Comparison of ENCODE assay signal across 15 cellular contexts in the genomic region with DNA sequence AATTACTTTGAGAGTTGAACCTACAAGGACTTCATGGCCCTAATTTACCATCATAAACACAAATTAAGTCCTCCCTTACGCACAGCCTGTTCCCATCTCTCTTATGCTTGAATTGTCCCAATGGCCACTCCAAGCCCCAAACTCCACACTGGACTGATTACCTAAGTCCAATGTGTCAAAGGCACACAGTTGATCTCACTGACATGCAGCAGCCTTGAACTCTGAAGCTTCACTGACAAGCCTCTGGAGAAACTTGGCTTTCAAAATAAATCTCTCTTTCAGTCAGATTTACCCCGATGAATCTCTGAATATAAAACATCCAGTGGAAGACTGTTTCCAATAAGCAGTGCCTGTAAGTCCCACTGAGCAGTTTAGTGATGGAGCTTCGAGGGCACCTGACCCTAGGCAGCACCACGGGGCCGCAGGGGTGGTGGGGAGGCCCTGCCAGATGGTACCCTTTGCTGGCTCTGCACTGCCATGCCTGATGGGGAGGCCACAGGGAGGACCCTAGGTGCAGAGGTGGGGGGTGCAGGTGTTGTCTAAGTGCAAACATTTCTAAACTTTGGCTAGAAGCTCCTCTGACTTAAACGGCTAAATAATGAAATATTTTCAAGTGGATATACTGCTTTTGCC. TPM values are rescaled to one million over a fixed set of nuclear protein-coding genes. Genes with fewer than 3 reads are reported as not detected.
DNase-seq lines count a peak whose midpoint lies in the region; ATAC-seq and TF ChIP-seq lines count a peak whose summit lies in the region.
"Had no signal": no experiment of that assay in that cellular context is flagged by ENCODE, and none has a peak within 500 bp of the region (broad histone marks: within the 10 kb centered on the region; RNA-seq: fewer than 3 reads in every experiment).

No MANE protein-coding gene starts in this region.

- H3K27ac ChIP-seq in hepatocyte = no peak overlapping the region
- H3K27ac ChIP-seq in liver (ENCODE audit: low read depth in 1 of 2, low read length in 2 of 2) = peak overlapping the region; percentile 95 to 98

- POLR2A ChIA-PET in naive thymus-derived CD8-positive, alpha-beta T cell (lab: Charles Lee) = no interaction called here

- H3K4me1 Mint-ChIP-seq in activated CD8-positive, alpha-beta memory T cell treated with anti-CD3 and anti-CD28 coated beads, Interleukin-2, amount 10 ng/mL, durations not matched to agents 7 days and 5 days = no peaks in the 10 kb centered on the region
- peaks cover 0 to 10% (median 3%) of the 10 kb centered on the region in 4 donors for H3K4me1 Mint-ChIP-seq in naive thymus-derived CD8-positive, alpha-beta T cell

- H3K4me3 ChIP-seq in hepatocyte (no peak overlapping the region), liver (ENCODE audit: low read depth in 1 of 3, low read length in 3 of 3) (no peak overlapping the region)
- H3K4me3 ChIP-seq: GM23338 had no signal

- H3K27ac Mint-ChIP-seq in activated CD8-positive, alpha-beta memory T cell treated with anti-CD3 and anti-CD28 coated beads, Interleukin-2, amount 10 ng/mL, durations not matched to agents 7 days and 5 days = no peak overlapping the region
- no peak overlapping the region for H3K27ac Mint-ChIP-seq in naive thymus-derived CD8-positive, alpha-beta T cell
- H3K27ac Mint-ChIP-seq: CD4-positive, alpha-beta T cell; GM23338 had no signal

- H3K9me3 ChIP-seq in hepatocyte (ENCODE audit: low read depth) (no peaks in the 10 kb centered on the region), liver (ENCODE audit: control insufficient read depth in 4 of 4, low read length in 3 of 4) (peaks cover 0 to 5% (median under 1%) of the 10 kb centered on the region in 4 donors)
- H3K9me3 ChIP-seq: BE2C had no signal

- H3K27me3 Mint-ChIP-seq in activated CD8-positive, alpha-beta memory T cell treated with anti-CD3 and anti-CD28 coated beads, Interleukin-2, amount 10 ng/mL, durations not matched to agents 7 days and 5 days = peaks cover 29% of the 10 kb centered on the region
- peaks cover 3 to 17% (median 10%) of the 10 kb centered on the region in 5 donors for H3K27me3 Mint-ChIP-seq in naive thymus-derived CD8-positive, alpha-beta T cell

- H4K20me1 ChIP-seq in hepatocyte (ENCODE audit: insufficient read depth, poor library complexity, severe bottlenecking) = no peaks in the 10 kb centered on the region

- peak; percentile 42 to 54 for TF ChIP-seq RAD21 in liver (IDR thresholded peaks at IDR 0.05)

- no peaks in the 10 kb centered on the region for H3K9me2 ChIP-seq in hepatocyte (replicated peaks; ENCODE audit: insufficient read depth)

- CTCF ChIA-PET in activated CD8-positive, alpha-beta memory T cell treated with anti-CD3 and anti-CD28 coated beads, Interleukin-2, amount 10 ng/mL, durations not matched to agents 7 days and 5 days (lab: Charles Lee) = no interaction called here

- peak overlapping the region; percentile 32 to 71 for H3K9ac ChIP-seq in liver (ENCODE audit: low read depth in 1 of 2, low read length in 2 of 2)

- no peaks in the 10 kb centered on the region for H3K9me3 Mint-ChIP-seq in activated CD8-positive, alpha-beta memory T cell treated with anti-CD3 and anti-CD28 coated beads, Interleukin-2, amount 10 ng/mL, durations not matched to agents 7 days and 5 days (ENCODE audit: low read depth)
- peaks cover 5 to 28% (median 16%) of the 10 kb centered on the region in 9 donors for H3K9me3 Mint-ChIP-seq in naive thymus-derived CD8-positive, alpha-beta T cell
- H3K9me3 Mint-ChIP-seq: GM23338 had no signal

- peak; percentile 31 for DNase-seq in activated CD8-positive, alpha-beta memory T cell treated with anti-CD3 and anti-CD28 coated beads, Interleukin-2, amount 10 ng/mL, durations not matched to agents 7 days and 5 days
- no peak for DNase-seq in activated CD8-positive, alpha-beta memory T cell treated with anti-CD3 and anti-CD28 coated beads, Interleukin-2, amount 50 U/mL, for 48 hours
- DNase-seq in hepatocyte (ENCODE audit: low spot score) (peak; percentile 2), NCI-H1105 treated with DMSO at 0.1 percent for 48 hours (lab: John Stamatoyannopoulos, UW) (no peak), hypothalamus (lab: John Stamatoyannopoulos, UW) (no peak)
- no peak for DNase-seq in naive thymus-derived CD8-positive, alpha-beta T cell
- DNase-seq: BE2C; C1 segment of cervical spinal cord; Caco-2; CD4-positive, alpha-beta T cell; DMS79; GDM1; HCEC 1CT had no signal

- no peaks in the 10 kb centered on the region for H3K36me3 Mint-ChIP-seq in activated CD8-positive, alpha-beta memory T cell treated with anti-CD3 and anti-CD28 coated beads, Interleukin-2, amount 10 ng/mL, durations not matched to agents 7 days and 5 days
- H3K36me3 Mint-ChIP-seq in naive thymus-derived CD8-positive, alpha-beta T cell = peaks cover 0 to 7% (median 7%) of the 10 kb centered on the region in 3 donors

- H3K4me2 ChIP-seq in hepatocyte = no peak overlapping the region
- H3K4me2 ChIP-seq: GM23338 had no signal

- no peak for ATAC-seq in activated CD8-positive, alpha-beta memory T cell treated with anti-CD3 and anti-CD28 coated beads, Interleukin-2, amount 10 ng/mL, durations not matched to agents 7 days and 5 days
- no peak for ATAC-seq in naive thymus-derived CD8-positive, alpha-beta T cell
- ATAC-seq: GM23338 had no signal

- no peaks in the 10 kb centered on the region for H3K79me2 ChIP-seq in hepatocyte

- H3K4me3 Mint-ChIP-seq in activated CD8-positive, alpha-beta memory T cell treated with anti-CD3 and anti-CD28 coated beads, Interleukin-2, amount 10 ng/mL, durations not matched to agents 7 days and 5 days = no peak overlapping the region
- no peak overlapping the region for H3K4me3 Mint-ChIP-seq in naive thymus-derived CD8-positive, alpha-beta T cell
- H3K4me3 Mint-ChIP-seq: CD4-positive, alpha-beta T cell; GM23338 had no signal

- H3K27me3 ChIP-seq in hepatocyte = no peaks in the 10 kb centered on the region
- no peaks in the 10 kb centered on the region for H3K27me3 ChIP-seq in liver (ENCODE audit: control insufficient read depth in 4 of 4, insufficient read depth in 4 of 4, low read length in 3 of 4)

- H3K4me1 ChIP-seq in hepatocyte (ENCODE audit: insufficient read depth) (peaks cover 5% of the 10 kb centered on the region), liver (ENCODE audit: control insufficient read depth in 4 of 4, insufficient read depth in 4 of 4, low read length in 3 of 4) (peaks cover 4 to 29% (median 26%) of the 10 kb centered on the region in 4 donors)
- H3K4me1 ChIP-seq: BE2C had no signal

- WGBS in hepatocyte (ENCODE audit: low lambda C conversion rate, missing lambda C conversion rate) = 88% methylated on average over 6 of the region's 6 CpGs
- 41% methylated on average over 6 of the region's 6 CpGs for WGBS in liver

- H2AFZ ChIP-seq in hepatocyte = no peak overlapping the region
- H2AFZ ChIP-seq: GM23338 had no signal

- TF ChIP-seq CTCF in hepatocyte (IDR thresholded peaks at IDR 0.05; ENCODE audit: poor library complexity) (no peak), liver (IDR thresholded peaks at IDR 0.05; ENCODE audit: low read depth, low read length, missing input control) (no peak)

- no peaks in the 10 kb centered on the region for H3K36me3 ChIP-seq in hepatocyte (replicated peaks; ENCODE audit: insufficient read depth, low read depth)
- H3K36me3 ChIP-seq in liver (ENCODE audit: control insufficient read depth in 4 of 4, insufficient read depth in 3 of 4, low read depth in 1 of 4, low read length in 3 of 4) = peaks cover 0 to 10% (median 0%) of the 10 kb centered on the region in 4 donors
- H3K36me3 ChIP-seq: BE2C had no signal

TF ChIP-seq in liver, 16 proteins besides CTCF, POLR2A, EP300 and RAD21 (continues in another document):
- TF ChIP-seq, protein P1, sequence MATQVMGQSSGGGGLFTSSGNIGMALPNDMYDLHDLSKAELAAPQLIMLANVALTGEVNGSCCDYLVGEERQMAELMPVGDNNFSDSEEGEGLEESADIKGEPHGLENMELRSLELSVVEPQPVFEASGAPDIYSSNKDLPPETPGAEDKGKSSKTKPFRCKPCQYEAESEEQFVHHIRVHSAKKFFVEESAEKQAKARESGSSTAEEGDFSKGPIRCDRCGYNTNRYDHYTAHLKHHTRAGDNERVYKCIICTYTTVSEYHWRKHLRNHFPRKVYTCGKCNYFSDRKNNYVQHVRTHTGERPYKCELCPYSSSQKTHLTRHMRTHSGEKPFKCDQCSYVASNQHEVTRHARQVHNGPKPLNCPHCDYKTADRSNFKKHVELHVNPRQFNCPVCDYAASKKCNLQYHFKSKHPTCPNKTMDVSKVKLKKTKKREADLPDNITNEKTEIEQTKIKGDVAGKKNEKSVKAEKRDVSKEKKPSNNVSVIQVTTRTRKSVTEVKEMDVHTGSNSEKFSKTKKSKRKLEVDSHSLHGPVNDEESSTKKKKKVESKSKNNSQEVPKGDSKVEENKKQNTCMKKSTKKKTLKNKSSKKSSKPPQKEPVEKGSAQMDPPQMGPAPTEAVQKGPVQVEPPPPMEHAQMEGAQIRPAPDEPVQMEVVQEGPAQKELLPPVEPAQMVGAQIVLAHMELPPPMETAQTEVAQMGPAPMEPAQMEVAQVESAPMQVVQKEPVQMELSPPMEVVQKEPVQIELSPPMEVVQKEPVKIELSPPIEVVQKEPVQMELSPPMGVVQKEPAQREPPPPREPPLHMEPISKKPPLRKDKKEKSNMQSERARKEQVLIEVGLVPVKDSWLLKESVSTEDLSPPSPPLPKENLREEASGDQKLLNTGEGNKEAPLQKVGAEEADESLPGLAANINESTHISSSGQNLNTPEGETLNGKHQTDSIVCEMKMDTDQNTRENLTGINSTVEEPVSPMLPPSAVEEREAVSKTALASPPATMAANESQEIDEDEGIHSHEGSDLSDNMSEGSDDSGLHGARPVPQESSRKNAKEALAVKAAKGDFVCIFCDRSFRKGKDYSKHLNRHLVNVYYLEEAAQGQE (IDR thresholded peaks at IDR 0.05) = peak; percentile 82
- TF ChIP-seq HNF4A (conservative IDR thresholded peaks at IDR 0.05) (peak; percentile 99), GABPA (IDR thresholded peaks at IDR 0.05 in 1 of 2, conservative IDR thresholded peaks at IDR 0.05 in 1 of 2) (no peak), SP1 (IDR thresholded peaks at IDR 0.05) (peak; percentile 95), RXRA (IDR thresholded peaks at IDR 0.05) (peak; percentile 93 to 95), NR2F2 (IDR thresholded peaks at IDR 0.05) (peak; percentile 75), FOXA1 (IDR thresholded peaks at IDR 0.05) (peak; percentile 37)
- TF ChIP-seq, protein P2, sequence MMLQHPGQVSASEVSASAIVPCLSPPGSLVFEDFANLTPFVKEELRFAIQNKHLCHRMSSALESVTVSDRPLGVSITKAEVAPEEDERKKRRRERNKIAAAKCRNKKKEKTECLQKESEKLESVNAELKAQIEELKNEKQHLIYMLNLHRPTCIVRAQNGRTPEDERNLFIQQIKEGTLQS (IDR thresholded peaks at IDR 0.05) = peak; percentile 52

RNA-seq across cellular contexts. Expression of a gene that starts 3.3 kb away (rescaled TPM):
- total RNA-seq in activated CD8-positive, alpha-beta memory T cell treated with anti-CD3 and anti-CD28 coated beads, Interleukin-2, amount 10 ng/mL, durations not matched to agents 7 days and 5 days = not detected
- total RNA-seq in hepatocyte (50.0 and 62.1 TPM in 2 replicates), liver (100 to 1,000 TPM; 179 to 662 TPM)
- polyA plus RNA-seq in hepatocyte (20.1 and 38.3 TPM in 2 replicates), liver (100 to 1,000 TPM; 327 to 759 TPM)
- not detected for total RNA-seq in naive thymus-derived CD8-positive, alpha-beta T cell
- polyA plus RNA-seq in naive thymus-derived CD8-positive, alpha-beta T cell = not detected
- total RNA-seq: CD4-positive, alpha-beta T cell had no signal

Comparison
In these comparisons a context has a peak if more than half of its experiments do, and no peak if none do; other contexts are left out.
1. DNase-seq: peak in activated CD8-positive, alpha-beta memory T cell treated with anti-CD3 and anti-CD28 coated beads, Interleukin-2, amount 10 ng/mL, durations not matched to agents 7 days and 5 days (single experiment) and hepatocyte (single experiment); none in activated CD8-positive, alpha-beta memory T cell treated with anti-CD3 and anti-CD28 coated beads, Interleukin-2, amount 50 U/mL, for 48 hours (single experiment), NCI-H1105 treated with DMSO at 0.1 percent for 48 hours (single experiment), hypothalamus (0 of 51) and naive thymus-derived CD8-positive, alpha-beta T cell (0 of 10).
2. RNA of a gene that starts 3.3 kb away (total RNA-seq): 179 to 662 TPM in liver and 50.0 to 62.1 TPM in hepatocyte; not detected in activated CD8-positive, alpha-beta memory T cell treated with anti-CD3 and anti-CD28 coated beads, Interleukin-2, amount 10 ng/mL, durations not matched to agents 7 days and 5 days and not detected in naive thymus-derived CD8-positive, alpha-beta T cell; every median in the first group is over 10 times any median in the second.